Comparison of ENCODE assay signal across 8 cellular contexts in the genomic region with DNA sequence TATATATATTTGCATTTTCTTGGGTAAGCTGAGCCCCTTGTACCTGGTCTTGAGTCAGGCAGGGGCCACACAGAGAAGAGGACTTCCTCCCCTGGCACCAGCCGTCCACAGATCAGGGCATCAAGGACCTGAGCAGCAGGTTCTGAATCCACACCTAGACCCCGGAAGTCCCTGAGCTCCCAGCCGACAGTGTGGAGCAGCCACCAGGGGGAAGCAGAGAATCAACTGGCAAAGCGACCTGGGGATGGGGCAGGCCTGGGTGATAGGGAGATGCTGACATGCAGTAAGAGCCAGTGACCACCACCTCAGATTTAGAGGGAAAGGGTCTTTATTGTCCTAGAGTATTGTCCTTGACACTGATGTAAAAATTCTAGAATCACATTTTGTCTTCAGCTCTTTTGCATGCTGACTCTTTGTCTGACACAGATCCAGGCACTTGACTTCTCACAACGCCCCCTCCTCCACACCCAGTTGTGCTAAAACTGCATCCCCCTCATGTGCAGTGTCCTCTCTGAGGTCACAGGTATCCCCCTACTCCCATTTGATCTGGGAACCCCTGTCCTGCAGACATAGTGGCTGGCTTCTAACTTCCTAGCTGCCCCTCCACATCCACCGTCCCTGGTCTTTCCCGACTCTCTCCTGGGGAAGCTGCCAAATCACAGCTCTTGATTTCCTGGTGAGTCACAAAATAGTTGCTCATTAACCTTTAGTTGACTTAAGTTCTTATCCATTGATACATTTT.
DNase-seq lines count a peak whose midpoint lies in the region; ATAC-seq and TF ChIP-seq lines count a peak whose summit lies in the region.

No MANE protein-coding gene starts in this region.

- no peak overlapping the region for H3K27ac ChIP-seq in lung (ENCODE audit: low read depth in 1 of 2, low read length in 1 of 2)

- peak; percentile 15 to 73 for DNase-seq in NCI-H526 (lab: John Stamatoyannopoulos, UW)
- no peak for DNase-seq in NCI-H526 treated with DMSO at 0.1 percent for 48 hours (lab: John Stamatoyannopoulos, UW)
- peak; percentile 70 for DNase-seq in NB4 (ENCODE audit: low read depth)
- DNase-seq in central memory CD8-positive, alpha-beta T cell (ENCODE audit: low spot score in 2 of 2): peak; percentile 68 to 69
- peak; percentile 62 for DNase-seq in lung (ENCODE audit: low spot score)
- peak; percentile 64 for DNase-seq in stimulated activated CD8-positive, alpha-beta memory T cell treated with anti-CD3 and anti-CD28 coated beads, Interleukin-7, amount 100 ng/mL, for 24 hours (ENCODE audit: low read depth)

- H3K9me3 ChIP-seq in lung (ENCODE audit: control insufficient read depth in 2 of 2, insufficient read depth in 1 of 2, low read length in 1 of 2): no peaks in the 10 kb centered on the region

- H3K36me3 ChIP-seq in lung (ENCODE audit: control insufficient read depth in 2 of 2, insufficient read depth in 2 of 2, low read length in 2 of 2): no peaks in the 10 kb centered on the region

- TF ChIP-seq POLR2A in NB4 (IDR thresholded peaks at IDR 0.05; ENCODE audit: extremely low read depth, insufficient read length): no peak

- WGBS in lung, 2 donors: 23 to 36% methylated on average over 7 of the region's 7 CpGs

- peak; percentile 95 to 96 for ATAC-seq in activated CD4-positive, CD25-positive, alpha-beta regulatory T cell treated with anti-CD3 and anti-CD28 coated beads, Interleukin-2, amount 50 U/mL, for 24 hours
- peak; percentile 86 for ATAC-seq in central memory CD8-positive, alpha-beta T cell (replicated peaks; ENCODE audit: extremely low read depth, poor library complexity, severe bottlenecking)
- ATAC-seq in lung (ENCODE audit: insufficient read depth, low FRiP score) (peak; percentile 82), HG03432 (IDR thresholded peaks at IDR 0.05; ENCODE audit: unreplicated experiment) (no peak)

- H3K27me3 Mint-ChIP-seq in central memory CD8-positive, alpha-beta T cell: no peaks in the 10 kb centered on the region

- peaks cover 83% of the 10 kb centered on the region for H3K4me1 Mint-ChIP-seq in central memory CD8-positive, alpha-beta T cell

- TF ChIP-seq CTCF in NB4 (IDR thresholded peaks at IDR 0.05; ENCODE audit: low read depth, low read length) (peak; percentile 83), lung (IDR thresholded peaks at IDR 0.05; ENCODE audit: control extremely low read depth, extremely low read depth) (peak; percentile 42)

- H3K36me3 Mint-ChIP-seq in central memory CD8-positive, alpha-beta T cell (ENCODE audit: insufficient read depth): peaks cover 3% of the 10 kb centered on the region

- peak overlapping the region; percentile 44 for H3K4me3 Mint-ChIP-seq in central memory CD8-positive, alpha-beta T cell

- peak overlapping the region; percentile 97 for H3K27ac Mint-ChIP-seq in central memory CD8-positive, alpha-beta T cell (ENCODE audit: low read depth)

- no peak overlapping the region for H3K4me3 ChIP-seq in NB4 (ENCODE audit: low read depth, low read length)
- no peak overlapping the region for H3K4me3 ChIP-seq in lung

- H3K9me3 Mint-ChIP-seq in central memory CD8-positive, alpha-beta T cell: no peaks in the 10 kb centered on the region

- no peaks in the 10 kb centered on the region for H3K27me3 ChIP-seq in lung (ENCODE audit: control insufficient read depth, insufficient read depth)

- H3K4me1 ChIP-seq in lung (ENCODE audit: control insufficient read depth in 2 of 2, insufficient read depth in 2 of 2, low read length in 2 of 2): peaks cover 0 to 2% of the 10 kb centered on the region in 2 donors
